ENCODE assay signal across 8 cellular contexts in the genomic region with DNA sequence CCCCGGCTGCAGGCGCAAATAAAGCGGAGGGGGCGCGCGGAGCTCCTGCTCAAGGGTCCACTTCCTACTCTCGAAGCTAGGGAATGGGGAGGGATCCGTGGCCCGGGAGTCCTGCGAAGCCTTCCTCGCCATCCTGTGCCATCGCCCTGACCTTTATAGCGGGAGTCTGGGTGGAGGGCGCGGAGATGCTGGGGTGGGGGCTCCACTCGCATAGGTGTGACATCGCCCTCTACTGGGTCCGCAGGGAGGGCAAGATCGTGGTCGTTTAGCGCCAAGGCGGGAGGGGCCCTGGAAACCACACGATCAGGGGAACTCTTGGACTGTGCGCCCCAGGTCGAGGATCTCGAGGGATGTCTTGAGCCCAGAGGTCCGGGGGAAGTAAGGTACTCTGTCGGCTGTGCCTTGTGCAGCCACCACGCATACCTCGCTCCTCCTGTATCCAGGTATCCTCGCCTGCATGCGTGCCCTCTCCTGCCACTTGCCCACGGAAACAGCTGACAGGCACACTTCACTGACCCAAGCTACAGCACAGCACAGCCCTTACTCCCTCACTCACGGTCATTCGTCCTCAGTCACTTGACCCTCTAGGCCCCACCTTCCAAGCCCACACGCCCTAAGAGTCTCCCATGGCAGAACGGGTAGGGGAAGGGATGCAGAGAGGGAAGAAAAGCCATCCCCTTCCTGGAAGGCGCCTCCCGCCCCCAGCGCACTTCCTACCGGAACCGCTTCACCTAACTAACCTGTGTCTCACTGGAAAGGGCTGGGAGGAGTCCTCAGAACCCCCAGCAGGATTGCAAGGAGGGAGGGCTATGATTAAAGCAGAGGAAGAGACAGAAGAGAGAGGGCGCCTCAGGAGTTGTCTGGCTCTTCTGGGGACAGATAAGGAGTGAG. TPM values are rescaled to one million over a fixed set of nuclear protein-coding genes. Genes with fewer than 3 reads are reported as not detected.
A peak's percentile ranks its signal among the peaks of the same experiment; 100 is the strongest.
DNase-seq lines count a peak whose midpoint lies in the region; ATAC-seq and TF ChIP-seq lines count a peak whose summit lies in the region.

No MANE protein-coding gene starts in this region.

- H3K4me3 ChIP-seq in astrocyte of the cerebellum (ENCODE audit: low read depth, low read length), result peak overlapping the region; percentile 25

- DNase-seq in NCI-H510A treated with DMSO at 0.1 percent for 48 hours (lab: John Stamatoyannopoulos, UW), result peak; percentile 30
- no peak for DNase-seq in NCI-H510A (lab: John Stamatoyannopoulos, UW)
- no peak for DNase-seq in astrocyte of the cerebellum (ENCODE audit: low read depth)
- DNase-seq in kidney tubule cell (ENCODE audit: low spot score), result peak; percentile 49
- DNase-seq in superior temporal gyrus (ENCODE audit: extremely low spot score), result peak; percentile 28
- no peak for DNase-seq in occipital lobe (lab: John Stamatoyannopoulos, UW)
- DNase-seq in SIG-M5 (lab: John Stamatoyannopoulos, UW), result no peak

- TF ChIP-seq CTCF in astrocyte of the cerebellum (IDR thresholded peaks at IDR 0.05; ENCODE audit: low read depth, low read length, missing control alignments), result peak; percentile 53

- in situ Hi-C loops in astrocyte of the cerebellum (cut with HindIII; ENCODE audit: low sequenced_read_pairs), result no loop called here

- no peak for ATAC-seq in HG02623 (IDR thresholded peaks at IDR 0.05; ENCODE audit: unreplicated experiment)

RNA-seq across cellular contexts. Expression of gene EPHB3, which starts 22.7 kb away (rescaled TPM):
- total RNA-seq in occipital lobe, result 3.9 TPM

Comparison
In these comparisons a context has a peak if more than half of its experiments do, and no peak if none do; other contexts are left out.
1. DNase-seq: peak in NCI-H510A treated with DMSO at 0.1 percent for 48 hours (single experiment), kidney tubule cell (single experiment) and superior temporal gyrus (single experiment); none in NCI-H510A (single experiment), astrocyte of the cerebellum (single experiment), occipital lobe (single experiment) and SIG-M5 (single experiment).